ENCODE assay signal across 26 cellular contexts in the genomic region with DNA sequence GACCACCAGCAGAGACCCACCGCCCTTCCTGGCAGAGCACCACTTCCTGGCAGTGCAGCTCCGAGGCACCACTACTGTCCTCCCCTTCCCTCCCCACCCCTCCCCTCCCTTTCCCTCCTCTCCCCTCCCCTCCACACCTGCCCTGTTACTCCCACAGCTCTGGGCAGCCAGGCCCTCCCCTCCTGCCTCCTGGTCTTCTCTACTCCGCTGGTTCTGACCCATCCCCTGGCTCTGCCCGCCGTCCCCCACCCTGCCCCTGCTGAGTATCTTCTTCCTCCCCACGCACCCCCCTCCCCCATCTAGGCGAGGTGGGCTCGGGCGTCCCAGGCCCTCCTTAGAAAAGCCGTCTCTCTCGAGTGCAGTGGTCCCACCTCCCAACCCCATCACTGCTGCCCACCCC.
"Had no signal": no experiment of that assay in that cellular context is flagged by ENCODE, and none has a peak within 500 bp of the region (broad histone marks: within the 10 kb centered on the region; RNA-seq: fewer than 3 reads in every experiment).

No MANE protein-coding gene starts in this region.

- H3K27ac Mint-ChIP-seq: activated B cell treated with CpG ODN at 0.5 μM for 24 hours; activated CD8-positive, alpha-beta memory T cell treated with anti-CD3 and anti-CD28 coated beads, Interleukin-2, amount 10 ng/mL, durations not matched to agents 7 days and 5 days; activated CD8-positive, alpha-beta T cell treated with anti-CD3 and anti-CD28 coated beads, Interleukin-2, amount 10 ng/mL, durations not matched to agents 7 days and 5 days; activated naive CD4-positive, alpha-beta T cell treated with anti-CD3 and anti-CD28 coated beads, Interleukin-2, amount 50 U/mL, for 24 hours; activated naive CD8-positive, alpha-beta T cell treated with anti-CD3 and anti-CD28 coated beads, Interleukin-2, amount 50 U/mL, for 24 hours; activated T-helper 2 cell treated with anti-CD3 and anti-CD28 coated beads, Interferon-gamma antibody, Interleukin-2, Interleukin-4, amounts not matched to agents 10 μg/mL and 5 μg/mL and 100 μg/mL, durations not matched to agents 14 hours and 24 hours and 36 hours; naive B cell; nephron progenitor cell; T-cell had no signal

- H3K27me3 Mint-ChIP-seq: activated B cell treated with CpG ODN at 0.5 μM for 24 hours; activated CD8-positive, alpha-beta memory T cell treated with anti-CD3 and anti-CD28 coated beads, Interleukin-2, amount 10 ng/mL, durations not matched to agents 7 days and 5 days; activated naive CD4-positive, alpha-beta T cell treated with anti-CD3 and anti-CD28 coated beads, Interleukin-2, amount 50 U/mL, for 24 hours; T-cell had no signal

- H3K36me3 ChIP-seq: right lobe of liver, thyroid gland, upper lobe of left lung had no signal

- DNase-seq: activated B cell treated with CpG ODN at 0.5 μM for 24 hours; activated CD4-positive, alpha-beta T cell treated with anti-CD3 and anti-CD28 coated beads, Interleukin-2, amount 50 U/mL, for 1 hour; activated CD8-positive, alpha-beta memory T cell treated with anti-CD3 and anti-CD28 coated beads, Interleukin-2, amount 10 ng/mL, durations not matched to agents 7 days and 5 days; activated CD8-positive, alpha-beta T cell treated with anti-CD3 and anti-CD28 coated beads, Interleukin-2, amount 10 ng/mL, durations not matched to agents 7 days and 5 days; activated naive CD8-positive, alpha-beta T cell treated with anti-CD3 and anti-CD28 coated beads, Interleukin-2, amount 50 U/mL, for 24 hours; activated T-cell treated with anti-CD3 and anti-CD28 coated beads, Interleukin-2, amount 50 U/mL, for 48 hours; cerebellar nuclear complex; effector memory CD4-positive, alpha-beta T cell; glutamatergic neuron; mammary epithelial cell; naive B cell; nephron progenitor cell; nucleus accumbens; stimulated activated CD4-positive, alpha-beta T cell treated with anti-CD3 and anti-CD28 coated beads, Interleukin-12 subunit alpha, Interleukin-12 subunit beta, amount 100 ng/mL, for 4 hours; stimulated activated CD4-positive, alpha-beta T cell treated with anti-CD3 and anti-CD28 coated beads, Interleukin-4, amount 100 ng/mL, for 1 hour; stomach; T-cell; thyroid gland; upper lobe of left lung had no signal

- H3K4me1 ChIP-seq: stomach, thyroid gland, upper lobe of left lung had no signal

- H3K36me3 Mint-ChIP-seq: activated CD8-positive, alpha-beta memory T cell treated with anti-CD3 and anti-CD28 coated beads, Interleukin-2, amount 10 ng/mL, durations not matched to agents 7 days and 5 days; activated naive CD4-positive, alpha-beta T cell treated with anti-CD3 and anti-CD28 coated beads, Interleukin-2, amount 50 U/mL, for 24 hours; naive B cell; T-cell had no signal

- H3K79me2 ChIP-seq: hepatocyte had no signal

- H3K4me1 Mint-ChIP-seq: activated B cell treated with CpG ODN at 0.5 μM for 24 hours; activated CD8-positive, alpha-beta memory T cell treated with anti-CD3 and anti-CD28 coated beads, Interleukin-2, amount 10 ng/mL, durations not matched to agents 7 days and 5 days; activated naive CD4-positive, alpha-beta T cell treated with anti-CD3 and anti-CD28 coated beads, Interleukin-2, amount 50 U/mL, for 24 hours; activated naive CD8-positive, alpha-beta T cell treated with anti-CD3 and anti-CD28 coated beads, Interleukin-2, amount 50 U/mL, for 24 hours; naive B cell; T-cell had no signal

- H3K27me3 ChIP-seq: dorsolateral prefrontal cortex, hepatocyte, right lobe of liver, stomach, thyroid gland, upper lobe of left lung had no signal

- H3K4me2 ChIP-seq: hepatocyte had no signal

- H3K9me3 Mint-ChIP-seq: activated B cell treated with CpG ODN at 0.5 μM for 24 hours; activated naive CD4-positive, alpha-beta T cell treated with anti-CD3 and anti-CD28 coated beads, Interleukin-2, amount 50 U/mL, for 24 hours; activated naive CD8-positive, alpha-beta T cell treated with anti-CD3 and anti-CD28 coated beads, Interleukin-2, amount 50 U/mL, for 24 hours; activated T-helper 2 cell treated with anti-CD3 and anti-CD28 coated beads, Interferon-gamma antibody, Interleukin-2, Interleukin-4, amounts not matched to agents 10 μg/mL and 5 μg/mL and 100 μg/mL, durations not matched to agents 14 hours and 24 hours and 36 hours; naive B cell; nephron progenitor cell; T-cell had no signal

- ATAC-seq: activated CD8-positive, alpha-beta memory T cell treated with anti-CD3 and anti-CD28 coated beads, Interleukin-2, amount 10 ng/mL, durations not matched to agents 7 days and 5 days; activated CD8-positive, alpha-beta T cell treated with anti-CD3 and anti-CD28 coated beads, Interleukin-2, amount 10 ng/mL, durations not matched to agents 7 days and 5 days; activated naive CD8-positive, alpha-beta T cell treated with anti-CD3 and anti-CD28 coated beads, Interleukin-2, amount 50 U/mL, for 24 hours; left lobe of liver; right lobe of liver; T-cell had no signal

- H3K4me3 Mint-ChIP-seq: activated B cell treated with CpG ODN at 0.5 μM for 24 hours; activated CD8-positive, alpha-beta memory T cell treated with anti-CD3 and anti-CD28 coated beads, Interleukin-2, amount 10 ng/mL, durations not matched to agents 7 days and 5 days; activated CD8-positive, alpha-beta T cell treated with anti-CD3 and anti-CD28 coated beads, Interleukin-2, amount 10 ng/mL, durations not matched to agents 7 days and 5 days; activated naive CD4-positive, alpha-beta T cell treated with anti-CD3 and anti-CD28 coated beads, Interleukin-2, amount 50 U/mL, for 24 hours; activated naive CD8-positive, alpha-beta T cell treated with anti-CD3 and anti-CD28 coated beads, Interleukin-2, amount 50 U/mL, for 24 hours; naive B cell; nephron progenitor cell; T-cell had no signal

- H3K4me3 ChIP-seq: coronary artery, dorsolateral prefrontal cortex, hepatocyte, right lobe of liver, stomach, thyroid gland, upper lobe of left lung had no signal

- H2AFZ ChIP-seq: hepatocyte had no signal

- H3K27ac ChIP-seq: coronary artery, hepatocyte, right lobe of liver, stomach, thyroid gland, upper lobe of left lung had no signal

- H3K9me3 ChIP-seq: right lobe of liver, stomach, thyroid gland, upper lobe of left lung had no signal
